In genomic region chrX:5646818-5647217, GRCh38 we compare ENCODE assay signal across 9 cellular contexts.
DNase-seq lines count a peak whose midpoint lies in the region; ATAC-seq and TF ChIP-seq lines count a peak whose summit lies in the region.
"Had no signal": no experiment of that assay in that cellular context is flagged by ENCODE, and none has a peak within 500 bp of the region (broad histone marks: within the 10 kb centered on the region; RNA-seq: fewer than 3 reads in every experiment).

No MANE protein-coding gene starts in this region.

- H3K27me3 ChIP-seq in right atrium auricular region, result no peaks in the 10 kb centered on the region

- POLR2A ChIA-PET in HEK293T (lab: Yijun Ruan, JAX), result no interaction called here

- CTCF ChIA-PET in HEK293T (lab: Yijun Ruan, JAX), result no interaction called here

- no peak overlapping the region for H3K4me3 ChIP-seq in right atrium auricular region

- H3K36me3 ChIP-seq in right atrium auricular region, result no peaks in the 10 kb centered on the region

- H3K4me1 ChIP-seq in right atrium auricular region, result no peaks in the 10 kb centered on the region

- no peaks in the 10 kb centered on the region for H3K9me3 ChIP-seq in right atrium auricular region

- peak; percentile 40 for DNase-seq in globus pallidus (ENCODE audit: low spot score)
- DNase-seq in right atrium auricular region (ENCODE audit: low spot score), result no peak
- no peak for DNase-seq in NCI-H1436 treated with DMSO at 0.1 percent for 48 hours (lab: John Stamatoyannopoulos, UW)
- no peak for DNase-seq in HEK293T (ENCODE audit: extremely low spot score)
- DNase-seq in OCI-M2 (lab: John Stamatoyannopoulos, UW; ENCODE audit: unreplicated experiment), result no peak
- DNase-seq: natural killer cell had no signal

- ATAC-seq in GM18907 (IDR thresholded peaks at IDR 0.05; ENCODE audit: unreplicated experiment) (peak; percentile 97), HG02571 (IDR thresholded peaks at IDR 0.05; ENCODE audit: unreplicated experiment) (peak; percentile 99), HG03460 (IDR thresholded peaks at IDR 0.05; ENCODE audit: unreplicated experiment) (peak; percentile 98)
- ATAC-seq: natural killer cell had no signal

- no peak for TF ChIP-seq CTCF in right atrium auricular region (IDR thresholded peaks at IDR 0.05)

- H3K27ac ChIP-seq in right atrium auricular region, result no peak overlapping the region

TF ChIP-seq in HEK293T, 16 proteins besides CTCF, POLR2A, EP300 and RAD21:
- TF ChIP-seq HDGF (IDR thresholded peaks at IDR 0.05; ENCODE audit: borderline replicate concordance), result no peak
- TF ChIP-seq ZNF384 (IDR thresholded peaks at IDR 0.05), result no peak
- no peak for TF ChIP-seq CTBP1 (IDR thresholded peaks at IDR 0.05; ENCODE audit: borderline replicate concordance)
- TF ChIP-seq FOXK2 (IDR thresholded peaks at IDR 0.05), result no peak
- no peak for TF ChIP-seq ARNT (IDR thresholded peaks at IDR 0.05)
- no peak for TF ChIP-seq FOXM1 (IDR thresholded peaks at IDR 0.05; ENCODE audit: borderline replicate concordance)
- TF ChIP-seq SP1 (IDR thresholded peaks at IDR 0.05), result no peak
- no peak for TF ChIP-seq TARDBP (IDR thresholded peaks at IDR 0.05)
- TF ChIP-seq PKNOX1 (IDR thresholded peaks at IDR 0.05), result no peak
- TF ChIP-seq ELF4 (IDR thresholded peaks at IDR 0.05), result no peak
- TF ChIP-seq FOXA1 (IDR thresholded peaks at IDR 0.05), result no peak
- no peak for TF ChIP-seq LEF1 (IDR thresholded peaks at IDR 0.05; ENCODE audit: borderline replicate concordance)
- no peak for TF ChIP-seq L3MBTL2 (conservative IDR thresholded peaks at IDR 0.05)
- TF ChIP-seq BHLHE40 (IDR thresholded peaks at IDR 0.05; ENCODE audit: borderline replicate concordance), result no peak
- TF ChIP-seq SUZ12 (IDR thresholded peaks at IDR 0.05), result no peak
- no peak for TF ChIP-seq NFRKB (IDR thresholded peaks at IDR 0.05)
